Comparison of ENCODE assay signal across 11 cellular contexts in the genomic region with DNA sequence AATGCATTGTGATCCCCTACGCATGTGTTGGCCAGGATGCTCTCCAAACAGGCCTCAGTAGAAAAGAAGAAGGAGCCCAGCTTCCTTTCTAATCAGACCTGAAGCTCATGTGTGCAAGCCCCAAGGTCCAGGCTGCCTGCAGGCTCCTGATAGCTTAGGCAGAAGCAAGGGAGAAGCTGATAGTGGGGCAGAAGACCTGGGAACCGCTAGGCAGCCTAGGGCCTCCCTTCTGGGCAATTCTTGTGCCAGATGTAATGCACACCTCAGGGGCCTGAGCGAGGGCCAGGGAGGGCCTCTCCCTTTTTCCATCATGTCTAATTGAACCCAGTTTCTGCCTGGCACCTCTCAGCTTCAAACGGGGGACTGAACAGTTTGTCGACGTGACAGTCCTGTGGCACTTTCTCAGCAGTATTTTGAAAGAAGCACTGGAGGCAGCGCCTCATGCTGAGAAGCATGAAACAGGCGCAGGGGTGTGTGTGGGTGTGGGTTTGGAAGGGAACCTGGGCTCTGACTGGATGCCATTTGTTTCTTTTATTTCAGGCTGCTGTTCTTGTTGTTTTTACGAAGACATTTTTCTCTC.
"Had no signal": no experiment of that assay in that cellular context is flagged by ENCODE, and none has a peak within 500 bp of the region (broad histone marks: within the 10 kb centered on the region; RNA-seq: fewer than 3 reads in every experiment).

No MANE protein-coding gene starts in this region.

- ATAC-seq: esophagus mucosa; natural killer cell treated with Interleukin-12 subunit alpha and Interleukin-12 subunit beta and Interleukin-15 and Interleukin-18, amount 100 ng/mL, for 72 hours; pancreas had no signal

- DNase-seq: activated CD4-positive, alpha-beta T cell treated with anti-CD3 and anti-CD28 coated beads, Interleukin-2, amount 50 U/mL, for 1 hour; cerebellar nuclear complex; dermis blood vessel endothelial cell; glutamatergic neuron; pancreas; stimulated activated CD4-positive, alpha-beta T cell treated with anti-CD3 and anti-CD28 coated beads, Interleukin-15, amount 100 ng/mL, for 24 hours; stimulated activated CD4-positive, alpha-beta T cell treated with anti-CD3 and anti-CD28 coated beads, Interleukin-4, amount 100 ng/mL, for 4 hours; stomach; thyroid gland had no signal

- H3K4me3 ChIP-seq: pancreas, stomach, thyroid gland had no signal

- FAIRE-seq: pancreas had no signal

- H3K27ac ChIP-seq: pancreas, stomach, thyroid gland had no signal

- H3K36me3 ChIP-seq: pancreas, stomach, thyroid gland had no signal

- H3K27me3 ChIP-seq: pancreas, stomach, thyroid gland had no signal

- H3K9me3 ChIP-seq: pancreas, stomach, thyroid gland had no signal
